ENCODE assay signal across 8 cellular contexts in the genomic region with DNA sequence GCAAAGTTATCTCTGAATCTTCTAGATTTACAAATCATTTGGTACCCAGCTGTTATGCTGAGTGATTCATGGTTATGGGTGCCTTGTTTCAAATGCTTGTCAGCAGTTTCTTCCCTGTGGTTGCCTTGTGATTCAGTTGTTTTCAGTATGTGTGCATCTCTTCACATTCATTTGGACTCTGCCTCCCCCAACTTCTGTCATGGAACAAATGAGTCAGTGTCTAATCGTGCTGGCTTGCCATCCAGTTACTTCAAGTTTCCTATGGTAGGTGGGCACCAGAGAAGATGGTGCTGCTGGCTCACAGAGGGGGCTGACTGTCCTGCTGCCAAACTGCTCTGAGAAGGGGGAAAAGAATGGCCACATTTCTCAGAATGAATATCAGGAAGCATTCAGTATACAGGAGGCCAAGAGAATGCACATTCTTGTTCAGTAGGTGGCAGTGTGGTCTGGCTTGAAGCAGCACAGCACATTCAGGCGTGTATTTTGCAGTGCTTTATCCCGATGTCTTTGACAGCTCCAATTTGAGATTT.
DNase-seq lines count a peak whose midpoint lies in the region; ATAC-seq and TF ChIP-seq lines count a peak whose summit lies in the region.

No MANE protein-coding gene starts in this region.

- intact Hi-C loops in testis (cut with DNase I; ENCODE audit: low total_unique reads) = no loop called here

- no peak for TF ChIP-seq POLR2A in testis (IDR thresholded peaks at IDR 0.05)

- H3K4me1 ChIP-seq in lung (ENCODE audit: control insufficient read depth in 2 of 2, insufficient read depth in 2 of 2, low read length in 2 of 2) (no peaks in the 10 kb centered on the region), testis (no peaks in the 10 kb centered on the region)

- in situ Hi-C loops in astrocyte of the cerebellum (cut with HindIII; ENCODE audit: low sequenced_read_pairs) = no loop called here

- 20 to 24% methylated on average over 3 of the region's 3 CpGs for WGBS in lung, 2 donors
- WGBS in testis, 2 donors = 30 to 56% methylated on average over 3 of the region's 3 CpGs

- no peaks in the 10 kb centered on the region for H3K27me3 ChIP-seq in lung (ENCODE audit: control insufficient read depth, insufficient read depth)
- no peaks in the 10 kb centered on the region for H3K27me3 ChIP-seq in testis

- TF ChIP-seq CTCF in astrocyte of the cerebellum (IDR thresholded peaks at IDR 0.05; ENCODE audit: low read depth, low read length, missing control alignments) = peak; percentile 64
- peak; percentile 22 for TF ChIP-seq CTCF in lung (IDR thresholded peaks at IDR 0.05; ENCODE audit: control extremely low read depth, extremely low read depth)
- TF ChIP-seq CTCF in testis (IDR thresholded peaks at IDR 0.05) = peak in 1 of 3 experiments; percentile 15

- DNase-seq in DMS53 treated with DMSO at 0.1 percent for 48 hours (lab: John Stamatoyannopoulos, UW; ENCODE audit: unreplicated experiment) = peak; percentile 14
- DNase-seq in OCI-M1 (lab: John Stamatoyannopoulos, UW) = peak; percentile 66
- DNase-seq in astrocyte of the cerebellum (ENCODE audit: low read depth) = peak; percentile 55
- DNase-seq in lung (ENCODE audit: low spot score) = no peak
- peak; percentile 37 for DNase-seq in testis
- no peak for DNase-seq in LoVo (ENCODE audit: low spot score)

- ATAC-seq in GM19328 (IDR thresholded peaks at IDR 0.05; ENCODE audit: unreplicated experiment) = peak; percentile 69
- peak; percentile 71 for ATAC-seq in HG03175 (IDR thresholded peaks at IDR 0.05; ENCODE audit: unreplicated experiment)
- ATAC-seq in lung (ENCODE audit: insufficient read depth, low FRiP score) = no peak

- H3K4me3 ChIP-seq in astrocyte of the cerebellum (ENCODE audit: low read depth, low read length) = no peak overlapping the region
- no peak overlapping the region for H3K4me3 ChIP-seq in lung
- no peak overlapping the region for H3K4me3 ChIP-seq in testis

- H3K9me3 ChIP-seq in lung (ENCODE audit: control insufficient read depth in 2 of 2, insufficient read depth in 1 of 2, low read length in 1 of 2) (peaks cover 0 to 2% of the 10 kb centered on the region in 2 donors), testis (no peaks in the 10 kb centered on the region)

- H3K27ac ChIP-seq in lung (ENCODE audit: low read depth in 1 of 2, low read length in 1 of 2) (peak overlapping the region in 1 of 2 donors; percentile 31), testis (no peak overlapping the region)

- H3K36me3 ChIP-seq in lung (ENCODE audit: control insufficient read depth in 2 of 2, insufficient read depth in 2 of 2, low read length in 2 of 2) (no peaks in the 10 kb centered on the region), testis (ENCODE audit: low read depth, missing control alignments) (no peaks in the 10 kb centered on the region)

Comparison
In these comparisons a context has a peak if more than half of its experiments do, and no peak if none do; other contexts are left out.
1. DNase-seq: peak in DMS53 treated with DMSO at 0.1 percent for 48 hours (single experiment), OCI-M1 (single experiment), astrocyte of the cerebellum (single experiment) and testis (single experiment); none in lung (single experiment) and LoVo (single experiment).